In the genomic region with DNA sequence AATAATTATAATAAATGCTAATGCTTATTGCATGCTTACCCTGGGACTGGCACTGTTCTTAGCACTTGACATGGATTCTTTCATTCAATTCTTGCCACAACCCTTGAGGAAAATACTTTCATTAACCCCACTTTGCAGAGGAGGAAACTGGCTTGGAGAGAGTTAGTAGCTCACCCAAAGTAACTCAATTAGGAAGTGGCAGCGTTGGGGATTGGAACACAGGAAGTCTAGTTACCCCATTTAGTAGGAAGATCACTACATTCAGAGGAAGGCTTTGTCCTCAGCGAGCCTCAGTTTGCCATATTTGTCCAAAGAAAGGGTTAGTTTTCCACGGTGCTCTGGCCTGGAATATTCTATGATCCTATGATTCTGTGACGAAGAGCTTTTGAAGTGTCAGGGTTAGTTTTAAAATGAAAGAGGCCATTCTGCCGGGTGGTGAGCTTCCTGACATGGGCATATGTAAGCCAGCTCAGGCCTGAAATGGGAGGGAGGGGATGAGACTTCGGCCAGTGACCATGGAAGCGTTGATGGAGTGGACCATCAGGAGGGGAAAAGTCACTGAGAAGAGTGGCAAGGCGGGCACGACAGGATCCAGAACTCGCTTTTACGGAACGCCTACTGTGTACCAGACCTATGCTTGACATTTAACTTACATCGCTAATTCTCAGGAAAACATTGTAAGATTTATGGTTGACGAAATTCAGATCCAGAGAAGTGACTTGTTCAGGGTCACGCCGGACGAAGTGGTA, we compare ENCODE assay signal across 1 cellular context.
TF ChIP-seq lines count a peak whose summit lies in the region.

No MANE protein-coding gene starts in this region.

TF ChIP-seq in endothelial cell of umbilical vein, 7 proteins besides CTCF, POLR2A, EP300 and RAD21:
- no peak for TF ChIP-seq JUN (IDR thresholded peaks at IDR 0.05; ENCODE audit: borderline replicate concordance, insufficient read depth, insufficient read length, low read depth)
- no peak for TF ChIP-seq POLR2AphosphoS5 (IDR thresholded peaks at IDR 0.05; ENCODE audit: insufficient read depth, low read depth, low read length)
- no peak for TF ChIP-seq GATA2 (IDR thresholded peaks at IDR 0.05; ENCODE audit: insufficient read depth, insufficient read length, low read depth, low read length)
- no peak for TF ChIP-seq EZH2 (IDR thresholded peaks at IDR 0.05; ENCODE audit: borderline replicate concordance, low read depth, low read length, severe bottlenecking)
- TF ChIP-seq MAX (IDR thresholded peaks at IDR 0.05; ENCODE audit: insufficient read depth, insufficient read length), result no peak
- TF ChIP-seq FOS (IDR thresholded peaks at IDR 0.05; ENCODE audit: borderline replicate concordance, insufficient read depth, low read length), result no peak
- no peak for TF ChIP-seq MYC (IDR thresholded peaks at IDR 0.05; ENCODE audit: low read depth, low read length)
